Comparison of ENCODE assay signal across 19 cellular contexts in the genomic region with DNA sequence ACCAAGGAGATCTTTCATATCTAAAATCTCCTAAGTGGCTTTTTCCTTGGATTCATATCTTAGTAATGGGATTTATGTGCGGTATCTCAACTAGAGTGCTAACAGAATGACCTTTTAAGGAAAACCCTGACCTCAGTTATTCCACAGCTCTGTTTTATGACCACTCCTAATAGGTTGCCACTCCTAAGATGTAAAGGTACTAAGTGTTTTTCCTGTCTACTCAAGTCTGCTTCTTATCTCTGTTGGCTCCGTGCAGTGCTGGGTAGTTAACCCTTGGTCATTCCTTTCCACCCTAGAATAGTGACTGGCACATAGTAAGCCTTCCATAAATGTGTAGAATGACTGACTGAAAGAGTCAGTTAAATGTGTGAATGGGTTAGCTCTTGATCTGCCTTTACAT.
DNase-seq lines count a peak whose midpoint lies in the region; ATAC-seq and TF ChIP-seq lines count a peak whose summit lies in the region.
"Had no signal": no experiment of that assay in that cellular context is flagged by ENCODE, and none has a peak within 500 bp of the region (broad histone marks: within the 10 kb centered on the region; RNA-seq: fewer than 3 reads in every experiment).

No MANE protein-coding gene starts in this region.

- H4K20me1 ChIP-seq in PC-9 (ENCODE audit: insufficient read depth) (no peaks in the 10 kb centered on the region), hepatocyte (ENCODE audit: insufficient read depth, poor library complexity, severe bottlenecking) (no peaks in the 10 kb centered on the region)

- WGBS in hepatocyte (ENCODE audit: low lambda C conversion rate, missing lambda C conversion rate): 25% methylated on average over 2 of the region's 2 CpGs
- 64 to 67% methylated on average over 1 to 2 of the region's 2 CpGs for WGBS in endodermal cell (ENCODE audit: insufficient coverage in 1 of 2, insufficient read length in 1 of 2), 2 experiments

- H3K4me1 Mint-ChIP-seq in natural killer cell: peaks cover 35 to 39% of the 10 kb centered on the region in 2 donors
- H3K4me1 Mint-ChIP-seq in natural killer cell treated with Interleukin-12 subunit alpha and Interleukin-12 subunit beta and Interleukin-15 and Interleukin-18, amount 100 ng/mL, for 72 hours (ENCODE audit: low read depth in 2 of 2): peaks cover 19 to 32% of the 10 kb centered on the region in 2 donors
- H3K4me1 Mint-ChIP-seq in endodermal cell: peaks cover 43% of the 10 kb centered on the region

- DNase-seq in natural killer cell (no peak), PC-9 (no peak), hepatocyte (ENCODE audit: low spot score) (peak; percentile 32), endodermal cell (no peak), AG08396 (ENCODE audit: low spot score) (no peak), NCI-H1694 (lab: John Stamatoyannopoulos, UW) (no peak)
- no peak for DNase-seq in natural killer cell treated with Interleukin-12 subunit alpha and Interleukin-12 subunit beta and Interleukin-15 and Interleukin-18, amount 100 ng/mL, for 72 hours (ENCODE audit: low spot score)
- no peak for DNase-seq in stimulated activated CD4-positive, alpha-beta T cell treated with anti-CD3 and anti-CD28 coated beads, Interleukin-4, amount 100 ng/mL, for 4 hours
- DNase-seq: ACHN; CD4-positive, alpha-beta T cell; DMS79; HFFc6; Kasumi-1; MM.1S; NCI-H1105 treated with DMSO at 0.1 percent for 48 hours; NCI-H187 treated with DMSO at 0.1 percent for 48 hours; NCI-H446; NCI-H69; SHP77 treated with DMSO at 0.1 percent for 48 hours had no signal

- H3K27ac Mint-ChIP-seq in natural killer cell (peak overlapping the region; percentile 11 to 42), endodermal cell (no peak overlapping the region)
- no peak overlapping the region for H3K27ac Mint-ChIP-seq in natural killer cell treated with Interleukin-12 subunit alpha and Interleukin-12 subunit beta and Interleukin-15 and Interleukin-18, amount 100 ng/mL, for 72 hours
- H3K27ac Mint-ChIP-seq: CD4-positive, alpha-beta T cell; HFFc6 had no signal

- H3K9ac ChIP-seq in endodermal cell (ENCODE audit: extremely low read depth, low read length, poor library complexity, severe bottlenecking): no peak overlapping the region

- H3K27me3 Mint-ChIP-seq in natural killer cell (ENCODE audit: low read depth in 2 of 2) (no peaks in the 10 kb centered on the region), endodermal cell (ENCODE audit: insufficient read depth) (no peaks in the 10 kb centered on the region)
- no peaks in the 10 kb centered on the region for H3K27me3 Mint-ChIP-seq in natural killer cell treated with Interleukin-12 subunit alpha and Interleukin-12 subunit beta and Interleukin-15 and Interleukin-18, amount 100 ng/mL, for 72 hours
- H3K27me3 Mint-ChIP-seq: CD4-positive, alpha-beta T cell had no signal

- H3K9me2 ChIP-seq in PC-9 (ENCODE audit: insufficient read depth) (no peaks in the 10 kb centered on the region), hepatocyte (replicated peaks; ENCODE audit: insufficient read depth) (no peaks in the 10 kb centered on the region)

- TF ChIP-seq CTCF in natural killer cell (IDR thresholded peaks at IDR 0.05) (no peak), PC-9 (conservative IDR thresholded peaks at IDR 0.05) (no peak), hepatocyte (IDR thresholded peaks at IDR 0.05; ENCODE audit: poor library complexity) (no peak), endodermal cell (conservative IDR thresholded peaks at IDR 0.05) (no peak)

- H3K4me3 ChIP-seq in PC-9 (no peak overlapping the region), hepatocyte (no peak overlapping the region), endodermal cell (ENCODE audit: low read length) (no peak overlapping the region)

- H3K36me3 ChIP-seq in PC-9 (ENCODE audit: low read depth): no peaks in the 10 kb centered on the region
- H3K36me3 ChIP-seq in hepatocyte (replicated peaks; ENCODE audit: insufficient read depth, low read depth): no peaks in the 10 kb centered on the region
- H3K36me3 ChIP-seq in endodermal cell (ENCODE audit: control insufficient read depth, insufficient read depth, low read length): no peaks in the 10 kb centered on the region

- H3K36me3 Mint-ChIP-seq in natural killer cell (peaks cover 7% of the 10 kb centered on the region), endodermal cell (ENCODE audit: low read depth) (no peaks in the 10 kb centered on the region)
- H3K36me3 Mint-ChIP-seq in natural killer cell treated with Interleukin-12 subunit alpha and Interleukin-12 subunit beta and Interleukin-15 and Interleukin-18, amount 100 ng/mL, for 72 hours: peaks cover 35% of the 10 kb centered on the region

- H3K79me2 ChIP-seq in PC-9 (ENCODE audit: low read depth) (no peaks in the 10 kb centered on the region), hepatocyte (no peaks in the 10 kb centered on the region)

- POLR2A ChIA-PET in PC-9 (lab: Charles Lee; ENCODE audit: unreplicated experiment): no interaction called here

- H3K4me2 ChIP-seq in PC-9: peak overlapping the region; percentile 58
- no peak overlapping the region for H3K4me2 ChIP-seq in hepatocyte

- H3K9me3 Mint-ChIP-seq in natural killer cell (no peaks in the 10 kb centered on the region), endodermal cell (no peaks in the 10 kb centered on the region)
- no peaks in the 10 kb centered on the region for H3K9me3 Mint-ChIP-seq in natural killer cell treated with Interleukin-12 subunit alpha and Interleukin-12 subunit beta and Interleukin-15 and Interleukin-18, amount 100 ng/mL, for 72 hours
- H3K9me3 Mint-ChIP-seq: CD4-positive, alpha-beta T cell; HFFc6 had no signal

- H2AFZ ChIP-seq in PC-9: no peak overlapping the region
- H2AFZ ChIP-seq in hepatocyte: no peak overlapping the region

- ATAC-seq in natural killer cell: no peak
- no peak for ATAC-seq in natural killer cell treated with Interleukin-12 subunit alpha and Interleukin-12 subunit beta and Interleukin-15 and Interleukin-18, amount 100 ng/mL, for 72 hours

- intact Hi-C loops in natural killer cell (cut with micrococcal nuclease) (no loop called here), PC-9 (cut with micrococcal nuclease; ENCODE audit: unreplicated experiment) (no loop called here)

- H3K9me3 ChIP-seq in PC-9 (ENCODE audit: insufficient read depth, low read depth) (no peaks in the 10 kb centered on the region), hepatocyte (ENCODE audit: low read depth) (no peaks in the 10 kb centered on the region), endodermal cell (ENCODE audit: control insufficient read depth, low read length) (no peaks in the 10 kb centered on the region)

- H3K4me1 ChIP-seq in PC-9 (replicated peaks; ENCODE audit: insufficient read depth) (peaks cover 78% of the 10 kb centered on the region), hepatocyte (ENCODE audit: insufficient read depth) (peaks cover under 1% of the 10 kb centered on the region), endodermal cell (ENCODE audit: control insufficient read depth, insufficient read depth, low read length) (peaks cover 14% of the 10 kb centered on the region)

- H3K27me3 ChIP-seq in PC-9 (ENCODE audit: insufficient read depth, low read depth): no peaks in the 10 kb centered on the region
- no peaks in the 10 kb centered on the region for H3K27me3 ChIP-seq in hepatocyte
- no peaks in the 10 kb centered on the region for H3K27me3 ChIP-seq in endodermal cell (ENCODE audit: control insufficient read depth, insufficient read depth, low read length, poor library complexity, severe bottlenecking)

- H3K27ac ChIP-seq in PC-9 (peak overlapping the region; percentile 93), hepatocyte (peak overlapping the region; percentile 58), endodermal cell (ENCODE audit: low read depth, low read length) (no peak overlapping the region)

- H3K4me3 Mint-ChIP-seq in natural killer cell: no peak overlapping the region
- no peak overlapping the region for H3K4me3 Mint-ChIP-seq in natural killer cell treated with Interleukin-12 subunit alpha and Interleukin-12 subunit beta and Interleukin-15 and Interleukin-18, amount 100 ng/mL, for 72 hours
- no peak overlapping the region for H3K4me3 Mint-ChIP-seq in endodermal cell
- H3K4me3 Mint-ChIP-seq: CD4-positive, alpha-beta T cell; HFFc6 had no signal

- CTCF ChIA-PET in PC-9 (lab: Charles Lee): no interaction called here

- H3F3A ChIP-seq in PC-9 (ENCODE audit: insufficient read depth, low read depth): peaks cover 38% of the 10 kb centered on the region

- no TSS peak for BruUV-seq in PC-9 (replicated peaks; lab: Mats Ljungman, UMichigan)

Comparison
In these comparisons a context has a peak if more than half of its experiments do, and no peak if none do; other contexts are left out.
1. H3K27ac Mint-ChIP-seq: peak in natural killer cell (2 of 2); none in natural killer cell treated with Interleukin-12 subunit alpha and Interleukin-12 subunit beta and Interleukin-15 and Interleukin-18, amount 100 ng/mL, for 72 hours (0 of 2) and endodermal cell (single experiment).